ENCODE assay signal across 11 cellular contexts in genomic region chr3:71536376-71536965, GRCh38. TPM values are rescaled to one million over a fixed set of nuclear protein-coding genes. Genes with fewer than 3 reads are reported as not detected.
A peak's percentile ranks its signal among the peaks of the same experiment; 100 is the strongest.
DNase-seq lines count a peak whose midpoint lies in the region; ATAC-seq, FAIRE-seq and TF ChIP-seq lines count a peak whose summit lies in the region.
"Had no signal": no experiment of that assay in that cellular context is flagged by ENCODE, and none has a peak within 500 bp of the region (broad histone marks: within the 10 kb centered on the region; RNA-seq: fewer than 3 reads in every experiment).

No MANE protein-coding gene starts in this region.

- H2AFZ ChIP-seq in osteoblast (ENCODE audit: low read length) (no peak overlapping the region), HepG2 (ENCODE audit: low read length) (no peak overlapping the region)

- TF ChIP-seq EP300 in HepG2 (IDR thresholded peaks at IDR 0.05; ENCODE audit: low read depth in 2 of 2, low read length in 2 of 2), result no peak
- TF ChIP-seq EP300 in HepG2 (CRISPR knock-in tag; IDR thresholded peaks at IDR 0.05; ENCODE audit: borderline replicate concordance), result no peak

- TF ChIP-seq CTCF in osteoblast (IDR thresholded peaks at IDR 0.05; ENCODE audit: extremely low read depth, low read depth, low read length) (no peak), HepG2 (CRISPR knock-in tag; IDR thresholded peaks at IDR 0.05) (no peak)

- H3K27ac ChIP-seq in esophagus (ENCODE audit: low read depth in 2 of 2, low read length in 1 of 2) (peak overlapping the region; percentile 79 to 80), osteoblast (ENCODE audit: low read depth, low read length) (peak overlapping the region; percentile 95), HepG2 (ENCODE audit: extremely low read length, insufficient read depth, low read length) (no peak overlapping the region)
- H3K27ac ChIP-seq: KMS-11 had no signal

- ATAC-seq in HepG2 (no peak), GM19023 (IDR thresholded peaks at IDR 0.05; ENCODE audit: unreplicated experiment) (no peak)

- H3K27me3 ChIP-seq in esophagus (ENCODE audit: control insufficient read depth in 1 of 2, insufficient read depth in 2 of 2, low read length in 2 of 2) (no peaks in the 10 kb centered on the region), osteoblast (ENCODE audit: insufficient read depth, low read length) (no peaks in the 10 kb centered on the region), HepG2 (ENCODE audit: control insufficient read depth in 1 of 2, insufficient read depth in 2 of 2, low read length in 2 of 2) (no peaks in the 10 kb centered on the region)

- H3K4me3 ChIP-seq in esophagus (ENCODE audit: low read depth in 1 of 2, low read length in 2 of 2), result no peak overlapping the region
- H3K4me3 ChIP-seq in osteoblast (ENCODE audit: insufficient read depth, low read length), result peak overlapping the region; percentile 49
- H3K4me3 ChIP-seq in HepG2 (replicated peaks in 1 of 3; ENCODE audit: insufficient read depth in 1 of 3, low read depth in 2 of 3, low read length in 3 of 3), result no peak overlapping the region

- FAIRE-seq in RCC 7860 (lab: Jason Lieb, UNC) (peak; percentile 87), HepG2 (lab: Jason Lieb, UNC) (no peak)
- FAIRE-seq: GM12892 had no signal

- no peaks in the 10 kb centered on the region for H3K36me3 ChIP-seq in esophagus (ENCODE audit: control insufficient read depth in 2 of 2, insufficient read depth in 2 of 2, low read length in 1 of 2)
- no peaks in the 10 kb centered on the region for H3K36me3 ChIP-seq in osteoblast (ENCODE audit: insufficient read depth, low read length)
- peaks cover 4 to 5% of the 10 kb centered on the region in 2 experiments; a peak in 2 of 5 replicates for H3K36me3 ChIP-seq in HepG2 (replicated peaks in 1 of 2; ENCODE audit: control insufficient read depth in 1 of 2, insufficient read depth in 2 of 2, low read length in 2 of 2)

- H3K4me2 ChIP-seq in osteoblast (ENCODE audit: insufficient read depth, low read length), result peak overlapping the region; percentile 80
- H3K4me2 ChIP-seq in HepG2 (ENCODE audit: low read depth, low read length), result no peak overlapping the region
- H3K4me2 ChIP-seq: KMS-11 had no signal

- 60 to 72% methylated on average over 7 of the region's 7 CpGs for WGBS in esophagus, 2 donors
- WGBS in HepG2 (ENCODE audit: low lambda C conversion rate), result 96% methylated on average over 7 of the region's 7 CpGs

- intact Hi-C loops in HepG2 (cut with micrococcal nuclease; ENCODE audit: unreplicated experiment), result no loop called here

- in situ Hi-C loops in HepG2 (cut with HindIII; ENCODE audit: extremely low pct_ligation_motif_present, low pct_unique_long_range_greater_than_20kb), result no loop called here

- peaks cover 3 to 9% of the 10 kb centered on the region in 2 donors for H3K4me1 ChIP-seq in esophagus (ENCODE audit: control insufficient read depth in 2 of 2, insufficient read depth in 2 of 2, low read length in 1 of 2)
- H3K4me1 ChIP-seq in osteoblast (ENCODE audit: insufficient read depth, low read length), result peaks cover 51% of the 10 kb centered on the region
- peaks cover 5% of the 10 kb centered on the region for H3K4me1 ChIP-seq in HepG2 (ENCODE audit: insufficient read depth, low read length)

- no peak for TF ChIP-seq POLR2A in HepG2 (IDR thresholded peaks at IDR 0.05; ENCODE audit: insufficient read depth in 1 of 2, low read depth in 2 of 2, low read length in 2 of 2)

- peak; percentile 75 for DNase-seq in GM03348 (ENCODE audit: low spot score)
- DNase-seq in RCC 7860 (ENCODE audit: low spot score), result peak; percentile 73
- DNase-seq in osteoblast (ENCODE audit: insufficient read length, low spot score, missing footprints), result peak; percentile 82
- DNase-seq in HepG2 (ENCODE audit: low spot score), result no peak
- DNase-seq in RPMI8226, result no peak
- no peak for DNase-seq in stimulated activated CD8-positive, alpha-beta memory T cell treated with anti-CD3 and anti-CD28 coated beads, Interleukin-4, amount 100 ng/mL, for 48 hours
- DNase-seq: COR-L47 had no signal

- peaks cover 69% of the 10 kb centered on the region for H3K79me2 ChIP-seq in osteoblast (ENCODE audit: insufficient read depth, low read length)
- H3K79me2 ChIP-seq in HepG2 (ENCODE audit: insufficient read depth, low read length), result peaks cover 24% of the 10 kb centered on the region

- CTCF ChIA-PET in HepG2 (lab: Yijun Ruan, JAX; ENCODE audit: low intra/inter-chr PET ratio, low total read pairs), result no interaction called here

- H4K20me1 ChIP-seq in osteoblast (ENCODE audit: insufficient read depth, low read length) (no peaks in the 10 kb centered on the region), HepG2 (ENCODE audit: insufficient read depth, low read length) (no peaks in the 10 kb centered on the region; the same call in 1 of the 2 replicates)

- POLR2A ChIA-PET in HepG2 (lab: Yijun Ruan, JAX), result no interaction called here

- TF ChIP-seq RAD21 in HepG2 (CRISPR knock-in tag; IDR thresholded peaks at IDR 0.05), result no peak

- no peaks in the 10 kb centered on the region for H3K9me3 ChIP-seq in esophagus (ENCODE audit: control insufficient read depth in 2 of 2, insufficient read depth in 1 of 2, low read depth in 1 of 2, low read length in 1 of 2)
- no peaks in the 10 kb centered on the region for H3K9me3 ChIP-seq in osteoblast (ENCODE audit: low read depth, low read length)
- H3K9me3 ChIP-seq in HepG2 (ENCODE audit: low read length), result no peaks in the 10 kb centered on the region

- H3K9ac ChIP-seq in HepG2 (ENCODE audit: insufficient read depth, low read depth, low read length), result no peak overlapping the region
- H3K9ac ChIP-seq: KMS-11 had no signal

- no TSS peak for BruUV-seq in HepG2 (replicated peaks; lab: Mats Ljungman, UMichigan)

TF ChIP-seq in HepG2, 621 proteins besides CTCF, POLR2A, EP300 and RAD21:
- TF ChIP-seq YEATS4 (CRISPR knock-in tag; IDR thresholded peaks at IDR 0.05; ENCODE audit: borderline replicate concordance) (no peak), ZNF468 (CRISPR knock-in tag; IDR thresholded peaks at IDR 0.05) (no peak), FOSL2 (CRISPR knock-in tag; IDR thresholded peaks at IDR 0.05) (no peak), ISX (CRISPR knock-in tag; conservative IDR thresholded peaks at IDR 0.05) (no peak), ZNF879 (CRISPR knock-in tag; IDR thresholded peaks at IDR 0.05) (no peak)

RNA-seq across cellular contexts. Expression of gene FOXP1, which starts 47.1 kb away (rescaled TPM):
- 10 to 100 TPM; 10.7 to 20.4 TPM for polyA plus RNA-seq in esophagus
- 195 and 228 TPM in 2 replicates for total RNA-seq in osteoblast
- total RNA-seq in HepG2 (2016; rRNA removed; fragmentation: Illumina TruSeq; extraction: Trizol), result 43.3 and 59.0 TPM in 2 replicates
- total RNA-seq in HepG2 (2016; cell fraction: cytosol; rRNA removed; fragmentation: Illumina TruSeq; extraction: Trizol; ENCODE audit: low read depth), result 67.9 and 68.5 TPM in 2 replicates
- 31.5 and 57.5 TPM in 2 replicates for total RNA-seq in HepG2 (2016; cell fraction: insoluble cytoplasmic fraction; rRNA removed; fragmentation: Illumina TruSeq; extraction: Trizol)
- total RNA-seq in HepG2 (2016; cell fraction: membrane; rRNA removed; fragmentation: Illumina TruSeq; extraction: Trizol), result 36.5 and 36.9 TPM in 2 replicates
- total RNA-seq in HepG2 (2016; cell fraction: nucleus; rRNA removed; fragmentation: Illumina TruSeq; extraction: Trizol), result 164 and 179 TPM in 2 replicates
- polyA plus RNA-seq in HepG2 (2011; rRNA removed), result 36.0 and 40.4 TPM in 2 replicates
- 17.7 and 19.3 TPM in 2 replicates for polyA plus RNA-seq in HepG2 (2011; cell fraction: cytosol; rRNA removed)
- 47.8 and 58.3 TPM in 2 replicates for polyA plus RNA-seq in HepG2 (2011; cell fraction: nucleus; rRNA removed)
- polyA plus RNA-seq in HepG2 (2012), result 24.3 and 27.6 TPM in 2 replicates
- 3.3 and 4.6 TPM in 2 replicates for polyA plus RNA-seq in HepG2 (2016; cell fraction: cytosol; fragmentation: Illumina TruSeq; extraction: Trizol; ENCODE audit: low read depth)
- polyA plus RNA-seq in HepG2 (2016; cell fraction: insoluble cytoplasmic fraction; fragmentation: Illumina TruSeq; extraction: Trizol; ENCODE audit: low read depth), result 21.9 and 24.7 TPM in 2 replicates
- polyA plus RNA-seq in HepG2 (2016; cell fraction: membrane; fragmentation: Illumina TruSeq; extraction: Trizol; ENCODE audit: low read depth), result 9.9 and 11.0 TPM in 2 replicates
- 28.9 and 32.7 TPM in 2 replicates for polyA plus RNA-seq in HepG2 (2016; cell fraction: nucleus; fragmentation: Illumina TruSeq; extraction: Trizol; ENCODE audit: insufficient read depth, low read depth)
- polyA minus RNA-seq in HepG2 (2011; rRNA and poly(A)+ RNA removed; ENCODE audit: low replicate concordance), result 35.8 and 181 TPM in 2 replicates
- polyA minus RNA-seq in HepG2 (2011; cell fraction: cytosol; rRNA and poly(A)+ RNA removed), result 64.7 and 68.5 TPM in 2 replicates
- polyA minus RNA-seq in HepG2 (2011; cell fraction: nucleus; rRNA and poly(A)+ RNA removed), result 528 and 568 TPM in 2 replicates

Comparison
In these comparisons a context has a peak if more than half of its experiments do, and no peak if none do; other contexts are left out.
1. DNase-seq: peak in GM03348 (single experiment), RCC 7860 (single experiment) and osteoblast (single experiment); none in HepG2 (single experiment), RPMI8226 (single experiment) and stimulated activated CD8-positive, alpha-beta memory T cell treated with anti-CD3 and anti-CD28 coated beads, Interleukin-4, amount 100 ng/mL, for 48 hours (single experiment).